In the genomic region with DNA sequence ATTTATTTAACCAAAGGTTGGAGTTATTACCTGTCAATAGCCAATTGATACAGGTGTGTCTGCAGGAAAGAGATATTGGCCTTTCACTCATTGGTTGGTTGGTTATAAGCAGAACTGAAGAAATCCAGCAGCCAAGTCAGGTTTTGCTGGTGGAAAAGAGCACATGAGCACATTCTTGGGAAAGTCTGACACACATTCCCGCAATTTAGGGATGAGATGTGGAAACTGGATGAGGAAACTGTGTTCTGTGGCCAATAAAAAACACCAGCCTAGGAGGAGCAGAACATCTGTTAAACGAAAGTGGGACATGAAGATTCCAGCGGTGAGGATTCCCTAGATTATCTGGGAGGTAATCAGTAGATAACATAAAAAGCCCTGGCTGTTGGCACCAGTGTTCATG, we compare ENCODE assay signal across 32 cellular contexts.
"Had no signal": no experiment of that assay in that cellular context is flagged by ENCODE, and none has a peak within 500 bp of the region (broad histone marks: within the 10 kb centered on the region; RNA-seq: fewer than 3 reads in every experiment).

No MANE protein-coding gene starts in this region.

- H3K36me3 Mint-ChIP-seq: activated naive CD4-positive, alpha-beta T cell treated with anti-CD3 and anti-CD28 coated beads, Interleukin-2, amount 50 U/mL, for 24 hours; naive B cell; stimulated activated memory B cell treated with anti-CD40 and anti-IgM and Interleukin-4, amounts not matched to agents 10 μg/mL and 1 μg/mL and 100 μg/mL, for 72 hours had no signal

- H3K27ac Mint-ChIP-seq: activated B cell treated with CpG ODN at 0.5 μM for 24 hours; activated CD8-positive, alpha-beta T cell treated with anti-CD3 and anti-CD28 coated beads for 36 hours; activated naive CD4-positive, alpha-beta T cell treated with anti-CD3 and anti-CD28 coated beads, Interleukin-2, amount 50 U/mL, for 24 hours; activated naive CD8-positive, alpha-beta T cell treated with anti-CD3 and anti-CD28 coated beads, Interleukin-2, amount 50 U/mL, for 24 hours; activated T-helper 2 cell treated with anti-CD3 and anti-CD28 coated beads, Interferon-gamma antibody, Interleukin-2, Interleukin-4, amounts not matched to agents 10 μg/mL and 5 μg/mL and 100 μg/mL, durations not matched to agents 14 hours and 24 hours and 36 hours; naive B cell; nephron progenitor cell; progenitor cell of endocrine pancreas; stimulated activated memory B cell treated with anti-CD40 and anti-IgM and Interleukin-4, amounts not matched to agents 10 μg/mL and 1 μg/mL and 100 μg/mL, for 72 hours; stimulated activated naive CD8-positive, alpha-beta T cell treated with anti-CD3 and anti-CD28 coated beads, Interleukin-15, amount 100 ng/mL, for 72 hours; T-helper 2 cell treated with Interferon-gamma antibody and Interleukin-4, amounts not matched to agents 5 μg/mL and 100 μg/mL, for 36 hours had no signal

- H3K9me3 Mint-ChIP-seq: activated B cell treated with CpG ODN at 0.5 μM for 24 hours; activated CD8-positive, alpha-beta T cell treated with anti-CD3 and anti-CD28 coated beads for 36 hours; activated naive CD8-positive, alpha-beta T cell treated with anti-CD3 and anti-CD28 coated beads, Interleukin-2, amount 50 U/mL, for 24 hours; activated T-cell treated with anti-CD3 and anti-CD28 coated beads, Interleukin-2, amount 50 U/mL, for 4 hours; activated T-helper 2 cell treated with anti-CD3 and anti-CD28 coated beads, Interferon-gamma antibody, Interleukin-2, Interleukin-4, amounts not matched to agents 10 μg/mL and 5 μg/mL and 100 μg/mL, durations not matched to agents 14 hours and 24 hours and 36 hours; central memory CD8-positive, alpha-beta T cell; naive B cell; nephron progenitor cell; stimulated activated memory B cell treated with anti-CD40 and anti-IgM and Interleukin-4, amounts not matched to agents 10 μg/mL and 1 μg/mL and 100 μg/mL, for 72 hours; stimulated activated naive CD8-positive, alpha-beta T cell treated with anti-CD3 and anti-CD28 coated beads, Interleukin-15, amount 100 ng/mL, for 72 hours; T-helper 2 cell treated with Interferon-gamma antibody and Interleukin-4, amounts not matched to agents 5 μg/mL and 100 μg/mL, for 36 hours had no signal

- DNase-seq: activated B cell treated with CpG ODN at 0.5 μM for 24 hours; activated CD4-positive, alpha-beta T cell treated with anti-CD3 and anti-CD28 coated beads, Interleukin-2, amount 50 U/mL, for 1 hour; activated CD8-positive, alpha-beta T cell treated with anti-CD3 and anti-CD28 coated beads for 36 hours; activated naive CD8-positive, alpha-beta T cell treated with anti-CD3 and anti-CD28 coated beads, Interleukin-2, amount 50 U/mL, for 24 hours; activated T-cell treated with anti-CD3 and anti-CD28 coated beads, Interleukin-2, amount 50 U/mL, for 4 hours; anterior cingulate cortex; dermis blood vessel endothelial cell; effector CD4-positive, alpha-beta T cell; heart right ventricle; left lung; lower lobe of right lung; mesendoderm; mucosa of descending colon; naive B cell; nephron progenitor cell; right lobe of liver; stimulated activated CD4-positive, alpha-beta T cell treated with anti-CD3 and anti-CD28 coated beads, Interleukin-4, amount 100 ng/mL, for 4 hours; stimulated activated CD8-positive, alpha-beta memory T cell treated with anti-CD3 and anti-CD28 coated beads, Interleukin-4, amount 100 ng/mL, for 48 hours; stimulated activated naive CD8-positive, alpha-beta T cell treated with anti-CD3 and anti-CD28 coated beads, Interleukin-15, amount 100 ng/mL, for 72 hours; T-helper 1 cell; thyroid gland; upper lobe of left lung had no signal

- H3K27ac ChIP-seq: esophagus muscularis mucosa, heart right ventricle, left lung, lower lobe of right lung, neutrophil, right lobe of liver, skin epidermis, thyroid gland, upper lobe of left lung, vagina had no signal

- H3K27me3 ChIP-seq: esophagus muscularis mucosa, heart right ventricle, left lung, neutrophil, right lobe of liver, thyroid gland, upper lobe of left lung, vagina had no signal

- H3K4me3 ChIP-seq: esophagus muscularis mucosa, heart right ventricle, left lung, lower lobe of right lung, mucosa of descending colon, right lobe of liver, skin epidermis, thyroid gland, upper lobe of left lung, vagina had no signal

- H3K4me1 Mint-ChIP-seq: activated naive CD4-positive, alpha-beta T cell treated with anti-CD3 and anti-CD28 coated beads, Interleukin-2, amount 50 U/mL, for 24 hours; activated naive CD8-positive, alpha-beta T cell treated with anti-CD3 and anti-CD28 coated beads, Interleukin-2, amount 50 U/mL, for 24 hours; central memory CD8-positive, alpha-beta T cell; nephron progenitor cell; stimulated activated naive CD8-positive, alpha-beta T cell treated with anti-CD3 and anti-CD28 coated beads, Interleukin-15, amount 100 ng/mL, for 72 hours had no signal

- ATAC-seq: activated CD8-positive, alpha-beta T cell treated with anti-CD3 and anti-CD28 coated beads for 36 hours; activated naive CD8-positive, alpha-beta T cell treated with anti-CD3 and anti-CD28 coated beads, Interleukin-2, amount 50 U/mL, for 24 hours; activated T-cell treated with anti-CD3 and anti-CD28 coated beads, Interleukin-2, amount 50 U/mL, for 4 hours; left lung; lower lobe of right lung; mucosa of descending colon; right lobe of liver; stimulated activated memory B cell treated with anti-CD40 and anti-IgM and Interleukin-4, amounts not matched to agents 10 μg/mL and 1 μg/mL and 100 μg/mL, for 72 hours; stimulated activated naive CD8-positive, alpha-beta T cell treated with anti-CD3 and anti-CD28 coated beads, Interleukin-15, amount 100 ng/mL, for 72 hours had no signal

- H3K4me1 ChIP-seq: esophagus muscularis mucosa, left lung, lower lobe of right lung, right lobe of liver, thyroid gland, upper lobe of left lung, vagina had no signal

- H3K9me3 ChIP-seq: esophagus muscularis mucosa, heart right ventricle, left lung, lower lobe of right lung, mucosa of descending colon, neutrophil, right lobe of liver, thyroid gland, upper lobe of left lung, vagina had no signal

- H3K27me3 Mint-ChIP-seq: activated B cell treated with CpG ODN at 0.5 μM for 24 hours; activated CD8-positive, alpha-beta T cell treated with anti-CD3 and anti-CD28 coated beads for 36 hours; central memory CD8-positive, alpha-beta T cell; naive B cell; progenitor cell of endocrine pancreas; stimulated activated memory B cell treated with anti-CD40 and anti-IgM and Interleukin-4, amounts not matched to agents 10 μg/mL and 1 μg/mL and 100 μg/mL, for 72 hours had no signal

- H3K36me3 ChIP-seq: esophagus muscularis mucosa, heart right ventricle, left lung, lower lobe of right lung, neutrophil, right lobe of liver, thyroid gland, upper lobe of left lung, vagina had no signal

- H3K4me3 Mint-ChIP-seq: activated B cell treated with CpG ODN at 0.5 μM for 24 hours; activated CD8-positive, alpha-beta T cell treated with anti-CD3 and anti-CD28 coated beads for 36 hours; activated naive CD4-positive, alpha-beta T cell treated with anti-CD3 and anti-CD28 coated beads, Interleukin-2, amount 50 U/mL, for 24 hours; activated naive CD8-positive, alpha-beta T cell treated with anti-CD3 and anti-CD28 coated beads, Interleukin-2, amount 50 U/mL, for 24 hours; activated T-cell treated with anti-CD3 and anti-CD28 coated beads, Interleukin-2, amount 50 U/mL, for 4 hours; central memory CD8-positive, alpha-beta T cell; naive B cell; nephron progenitor cell; stimulated activated memory B cell treated with anti-CD40 and anti-IgM and Interleukin-4, amounts not matched to agents 10 μg/mL and 1 μg/mL and 100 μg/mL, for 72 hours; stimulated activated naive CD8-positive, alpha-beta T cell treated with anti-CD3 and anti-CD28 coated beads, Interleukin-15, amount 100 ng/mL, for 72 hours; T-helper 2 cell treated with Interferon-gamma antibody and Interleukin-4, amounts not matched to agents 5 μg/mL and 100 μg/mL, for 36 hours had no signal
